8 cellular contexts compared by ENCODE assay signal in genomic region chr19:4057913-4058695, GRCh38. TPM values are rescaled to one million over a fixed set of nuclear protein-coding genes. Genes with fewer than 3 reads are reported as not detected.
DNase-seq lines count a peak whose midpoint lies in the region; ATAC-seq and TF ChIP-seq lines count a peak whose summit lies in the region.

No MANE protein-coding gene starts in this region.

- H3K9me3 ChIP-seq in mesenchymal stem cell (ENCODE audit: control insufficient read depth, low read length) = no peaks in the 10 kb centered on the region
- H3K9me3 ChIP-seq in MM.1S (replicated peaks; ENCODE audit: insufficient read depth, low read length) = no peaks in the 10 kb centered on the region

- peak overlapping the region; percentile 94 for H2AK5ac ChIP-seq in mesenchymal stem cell (ENCODE audit: low read length, severe bottlenecking)

- peak overlapping the region; percentile 77 for H2BK5ac ChIP-seq in mesenchymal stem cell (ENCODE audit: low read depth, low read length, poor library complexity, severe bottlenecking)

- ATAC-seq in T-cell (replicated peaks in 1 of 4) = peak in 3 of 4 experiments; percentile 17 to 33 (median 19)
- ATAC-seq in HG03280 (IDR thresholded peaks at IDR 0.05; ENCODE audit: unreplicated experiment) = no peak
- no peak for ATAC-seq in HG02981 (IDR thresholded peaks at IDR 0.05; ENCODE audit: unreplicated experiment)

- peak overlapping the region; percentile 94 to 95 for H3K18ac ChIP-seq in mesenchymal stem cell (ENCODE audit: low read depth in 1 of 2, low read length in 2 of 2)

- no peak overlapping the region for H3K23ac ChIP-seq in mesenchymal stem cell (ENCODE audit: low read length in 2 of 2)

- peaks cover 13% of the 10 kb centered on the region for H3K36me3 Mint-ChIP-seq in T-cell
- H3K36me3 Mint-ChIP-seq in stimulated activated naive CD8-positive, alpha-beta T cell treated with anti-CD3 and anti-CD28 coated beads, Interleukin-15, Interleukin-2, amounts not matched to agents 100 ng/mL and 50 ng/mL, for 24 hours (ENCODE audit: low read depth) = peaks cover 23% of the 10 kb centered on the region

- no peaks in the 10 kb centered on the region for H3K9me3 Mint-ChIP-seq in T-cell
- H3K9me3 Mint-ChIP-seq in stimulated activated naive CD8-positive, alpha-beta T cell treated with anti-CD3 and anti-CD28 coated beads, Interleukin-15, Interleukin-2, amounts not matched to agents 100 ng/mL and 50 ng/mL, for 24 hours = no peaks in the 10 kb centered on the region

- peak overlapping the region; percentile 84 to 91 for H3K4ac ChIP-seq in mesenchymal stem cell (ENCODE audit: low read depth in 1 of 2, low read length in 2 of 2)

- peak overlapping the region; percentile 90 for H4K8ac ChIP-seq in mesenchymal stem cell (ENCODE audit: low read length)

- no peaks in the 10 kb centered on the region for H3K9me2 ChIP-seq in MM.1S (replicated peaks; ENCODE audit: insufficient read depth, low read length)

- H3K27ac ChIP-seq in mesenchymal stem cell (ENCODE audit: low read length, poor library complexity, severe bottlenecking) = peak overlapping the region; percentile 83
- no peak overlapping the region for H3K27ac ChIP-seq in MM.1S (ENCODE audit: low read length)

- H3K27me3 ChIP-seq in mesenchymal stem cell (ENCODE audit: control insufficient read depth in 1 of 2, insufficient read depth in 1 of 2, low read length in 2 of 2) (no peaks in the 10 kb centered on the region), MM.1S (replicated peaks; ENCODE audit: insufficient read depth, low read length) (no peaks in the 10 kb centered on the region)

- peak overlapping the region; percentile 86 for H2BK120ac ChIP-seq in mesenchymal stem cell (ENCODE audit: low read depth, low read length)

- H3K4me1 ChIP-seq in mesenchymal stem cell (ENCODE audit: control insufficient read depth, insufficient read depth, low read depth, low read length) = peaks cover 61% of the 10 kb centered on the region
- no peaks in the 10 kb centered on the region for H3K4me1 ChIP-seq in MM.1S (ENCODE audit: low read length)

- WGBS in mesenchymal stem cell = 28% methylated on average over 20 of the region's 23 CpGs

- CTCF ChIA-PET in T-cell (lab: Charles Lee) = interaction anchor here in 1 of 2 donors (0.6 kb wide), 1 partner anchor 70 kb away, joined by 3 read pairs; no protein-coding TSS in a partner anchor

- peak overlapping the region; percentile 95 for H2BK15ac ChIP-seq in mesenchymal stem cell (ENCODE audit: low read depth, poor library complexity, severe bottlenecking)

- TF ChIP-seq CTCF in MM.1S (IDR thresholded peaks at IDR 0.05; ENCODE audit: low read length) = no peak

- peaks cover 40 to 78% of the 10 kb centered on the region in 2 experiments for H3K36me3 ChIP-seq in mesenchymal stem cell (ENCODE audit: control insufficient read depth in 1 of 2, insufficient read depth in 2 of 2, low read depth in 1 of 2, low read length in 2 of 2)
- H3K36me3 ChIP-seq in MM.1S (replicated peaks; ENCODE audit: insufficient read depth, low read length) = peaks cover 9% of the 10 kb centered on the region; the same call in 1 of the 2 replicates

- peak overlapping the region; percentile 76 to 78 for H2BK12ac ChIP-seq in mesenchymal stem cell (ENCODE audit: low read length in 2 of 2)

- DNase-seq in H4 (ENCODE audit: low spot score) = peak; percentile 75
- peak in 17 of 34 experiments; percentile 14 to 51 (median 43) for DNase-seq in T-cell
- DNase-seq in dermis microvascular lymphatic vessel endothelial cell (ENCODE audit: low read depth in 2 of 2) = peak; percentile 67 to 82
- DNase-seq in mesenchymal stem cell = peak; percentile 93
- DNase-seq in MM.1S = no peak

- H3K9ac ChIP-seq in mesenchymal stem cell (ENCODE audit: low read length) = peak overlapping the region; percentile 88
- H3K9ac ChIP-seq in MM.1S (ENCODE audit: low read length) = no peak overlapping the region

- H3K79me1 ChIP-seq in mesenchymal stem cell (replicated peaks; ENCODE audit: low read length, poor library complexity, severe bottlenecking) = no peaks in the 10 kb centered on the region

- H2AFZ ChIP-seq in mesenchymal stem cell (ENCODE audit: low read depth, low read length) = no peak overlapping the region
- no peak overlapping the region for H2AFZ ChIP-seq in MM.1S (ENCODE audit: low read length)

- peaks cover 96% of the 10 kb centered on the region for H3K79me2 ChIP-seq in MM.1S (ENCODE audit: low read length)

- H3F3A ChIP-seq in MM.1S (ENCODE audit: insufficient read depth, low read length) = no peaks in the 10 kb centered on the region

- H3K4me1 Mint-ChIP-seq in T-cell = peaks cover 22 to 55% (median 43%) of the 10 kb centered on the region in 3 donors
- peaks cover 70% of the 10 kb centered on the region for H3K4me1 Mint-ChIP-seq in stimulated activated naive CD8-positive, alpha-beta T cell treated with anti-CD3 and anti-CD28 coated beads, Interleukin-15, Interleukin-2, amounts not matched to agents 100 ng/mL and 50 ng/mL, for 24 hours (ENCODE audit: low read depth)

- POLR2A ChIA-PET in T-cell (lab: Charles Lee) = interaction anchor here in 1 of 2 donors (0.6 kb wide), 1 partner anchor 51 kb away, joined by 7 read pairs; no protein-coding TSS in a partner anchor

- H4K20me1 ChIP-seq in MM.1S (ENCODE audit: insufficient read depth, low read length) = peaks cover 49% of the 10 kb centered on the region

- H4K91ac ChIP-seq in mesenchymal stem cell (ENCODE audit: low read length) = peak overlapping the region; percentile 96

- H3K27me3 Mint-ChIP-seq in T-cell = no peaks in the 10 kb centered on the region
- no peaks in the 10 kb centered on the region for H3K27me3 Mint-ChIP-seq in stimulated activated naive CD8-positive, alpha-beta T cell treated with anti-CD3 and anti-CD28 coated beads, Interleukin-15, Interleukin-2, amounts not matched to agents 100 ng/mL and 50 ng/mL, for 24 hours

- peak overlapping the region; percentile 20 to 58 for H3K4me3 ChIP-seq in mesenchymal stem cell (ENCODE audit: insufficient read depth in 1 of 2, low read depth in 1 of 2, low read length in 2 of 2)
- no peak overlapping the region for H3K4me3 ChIP-seq in MM.1S (ENCODE audit: low read length)

- peak overlapping the region; percentile 63 to 73 for H3K27ac Mint-ChIP-seq in T-cell
- peak overlapping the region; percentile 65 for H3K27ac Mint-ChIP-seq in stimulated activated naive CD8-positive, alpha-beta T cell treated with anti-CD3 and anti-CD28 coated beads, Interleukin-15, Interleukin-2, amounts not matched to agents 100 ng/mL and 50 ng/mL, for 24 hours

- H3K4me3 Mint-ChIP-seq in T-cell = peak overlapping the region in 2 of 3 donors; percentile 22 to 28
- no peak overlapping the region for H3K4me3 Mint-ChIP-seq in stimulated activated naive CD8-positive, alpha-beta T cell treated with anti-CD3 and anti-CD28 coated beads, Interleukin-15, Interleukin-2, amounts not matched to agents 100 ng/mL and 50 ng/mL, for 24 hours

- H3K4me2 ChIP-seq in mesenchymal stem cell (ENCODE audit: low read length, poor library complexity, severe bottlenecking) (peak overlapping the region; percentile 60), MM.1S (ENCODE audit: low read depth, low read length) (no peak overlapping the region)

- H3K14ac ChIP-seq in mesenchymal stem cell (ENCODE audit: low read length in 2 of 2) = peak overlapping the region in 1 of 2 experiments; percentile 37

RNA-seq across cellular contexts. Expression of gene ZBTB7A, which starts 8.6 kb away (rescaled TPM):
- 2.5 and 5.0 TPM in 2 replicates for total RNA-seq in H4 (2014; rRNA removed; shearing (Covaris generic))
- total RNA-seq in T-cell = 10 to 100 TPM; 43.6 to 85.7 (median 81.8) TPM
- total RNA-seq in dermis microvascular lymphatic vessel endothelial cell = 7.2 and 14.2 TPM in 2 replicates
- polyA plus RNA-seq in mesenchymal stem cell (2013, experiment 1 of 2) = 27.7 TPM
- 26.9 TPM for polyA plus RNA-seq in mesenchymal stem cell (2013, experiment 2 of 2)

RNA-seq across cellular contexts. Expression of gene PIAS4, which starts 50.6 kb away (rescaled TPM):
- 5.7 and 9.9 TPM in 2 replicates for total RNA-seq in H4 (2014; rRNA removed; shearing (Covaris generic))
- total RNA-seq in T-cell = 10 to 100 TPM; 21.8 to 42.6 (median 31.4) TPM
- total RNA-seq in dermis microvascular lymphatic vessel endothelial cell = 24.1 and 32.9 TPM in 2 replicates
- 49.3 TPM for polyA plus RNA-seq in mesenchymal stem cell (2013, experiment 1 of 2)
- polyA plus RNA-seq in mesenchymal stem cell (2013, experiment 2 of 2) = 49.4 TPM

Comparison
In these comparisons a context has a peak if more than half of its experiments do, and no peak if none do; other contexts are left out.
1. ATAC-seq: peak in T-cell (3 of 4); none in HG03280 (single experiment) and HG02981 (single experiment).